In genomic region chr3:51429138-51429537, GRCh38 we compare ENCODE assay signal across 22 cellular contexts. TPM values are rescaled to one million over a fixed set of nuclear protein-coding genes. Genes with fewer than 3 reads are reported as not detected.
DNase-seq lines count a peak whose midpoint lies in the region; ATAC-seq and TF ChIP-seq lines count a peak whose summit lies in the region.
"Had no signal": no experiment of that assay in that cellular context is flagged by ENCODE, and none has a peak within 500 bp of the region (broad histone marks: within the 10 kb centered on the region; RNA-seq: fewer than 3 reads in every experiment).

No MANE protein-coding gene starts in this region.

- H3K4me1 ChIP-seq in lower lobe of right lung = no peaks in the 10 kb centered on the region
- H3K4me1 ChIP-seq: BLaER1, Caco-2 had no signal

- H3K9me3 ChIP-seq in lower lobe of right lung = no peaks in the 10 kb centered on the region
- H3K9me3 ChIP-seq: BLaER1, Caco-2 had no signal

- H3K27me3 ChIP-seq in lower lobe of right lung (ENCODE audit: low read depth) = no peaks in the 10 kb centered on the region
- H3K27me3 ChIP-seq: BLaER1 had no signal

- H3K27ac Mint-ChIP-seq in activated naive CD8-positive, alpha-beta T cell treated with anti-CD3 and anti-CD28 coated beads, Interleukin-2, amount 10 ng/mL, durations not matched to agents 7 days and 5 days = peak overlapping the region; percentile 34
- no peak overlapping the region for H3K27ac Mint-ChIP-seq in activated naive CD8-positive, alpha-beta T cell treated with anti-CD3 and anti-CD28 coated beads, Interleukin-2, amount 50 U/mL, for 24 hours
- no peak overlapping the region for H3K27ac Mint-ChIP-seq in activated CD4-positive, alpha-beta T cell treated with anti-CD3 and anti-CD28 coated beads, Interleukin-2, amount 10 ng/mL, durations not matched to agents 24 days and 14 days
- H3K27ac Mint-ChIP-seq: B cell; CD8-positive, alpha-beta T cell had no signal

- intact Hi-C loops in lower lobe of right lung (cut with DNase I) = no loop called here
- intact Hi-C loops in activated CD4-positive, alpha-beta T cell treated with anti-CD3 and anti-CD28 coated beads, Interleukin-2, amount 10 ng/mL, durations not matched to agents 24 days and 14 days (cut with micrococcal nuclease) = no loop called here

- H3K27me3 Mint-ChIP-seq in activated naive CD8-positive, alpha-beta T cell treated with anti-CD3 and anti-CD28 coated beads, Interleukin-2, amount 10 ng/mL, durations not matched to agents 7 days and 5 days = no peaks in the 10 kb centered on the region
- no peaks in the 10 kb centered on the region for H3K27me3 Mint-ChIP-seq in activated naive CD8-positive, alpha-beta T cell treated with anti-CD3 and anti-CD28 coated beads, Interleukin-2, amount 50 U/mL, for 24 hours
- no peaks in the 10 kb centered on the region for H3K27me3 Mint-ChIP-seq in activated CD4-positive, alpha-beta T cell treated with anti-CD3 and anti-CD28 coated beads, Interleukin-2, amount 10 ng/mL, durations not matched to agents 24 days and 14 days
- H3K27me3 Mint-ChIP-seq: B cell; CD4-positive, CD25-positive, alpha-beta regulatory T cell had no signal

- H3K27ac ChIP-seq in lower lobe of right lung = no peak overlapping the region
- no peak overlapping the region for H3K27ac ChIP-seq in substantia nigra (ENCODE audit: low read depth, low read length, poor library complexity, severe bottlenecking)
- H3K27ac ChIP-seq: 22Rv1, BLaER1, C4-2B, GM23248 had no signal

- H3K4me1 Mint-ChIP-seq in activated naive CD8-positive, alpha-beta T cell treated with anti-CD3 and anti-CD28 coated beads, Interleukin-2, amount 10 ng/mL, durations not matched to agents 7 days and 5 days = no peaks in the 10 kb centered on the region
- H3K4me1 Mint-ChIP-seq in activated naive CD8-positive, alpha-beta T cell treated with anti-CD3 and anti-CD28 coated beads, Interleukin-2, amount 50 U/mL, for 24 hours = no peaks in the 10 kb centered on the region
- no peaks in the 10 kb centered on the region for H3K4me1 Mint-ChIP-seq in activated CD4-positive, alpha-beta T cell treated with anti-CD3 and anti-CD28 coated beads, Interleukin-2, amount 10 ng/mL, durations not matched to agents 24 days and 14 days
- H3K4me1 Mint-ChIP-seq: B cell had no signal

- peaks cover 20% of the 10 kb centered on the region for H3K36me3 Mint-ChIP-seq in activated naive CD8-positive, alpha-beta T cell treated with anti-CD3 and anti-CD28 coated beads, Interleukin-2, amount 10 ng/mL, durations not matched to agents 7 days and 5 days
- peaks cover 38% of the 10 kb centered on the region for H3K36me3 Mint-ChIP-seq in activated naive CD8-positive, alpha-beta T cell treated with anti-CD3 and anti-CD28 coated beads, Interleukin-2, amount 50 U/mL, for 24 hours (ENCODE audit: low read depth)
- peaks cover 39% of the 10 kb centered on the region for H3K36me3 Mint-ChIP-seq in activated CD4-positive, alpha-beta T cell treated with anti-CD3 and anti-CD28 coated beads, Interleukin-2, amount 10 ng/mL, durations not matched to agents 24 days and 14 days (ENCODE audit: low read depth)

- POLR2A ChIA-PET in activated naive CD8-positive, alpha-beta T cell treated with anti-CD3 and anti-CD28 coated beads, Interleukin-2, amount 10 ng/mL, durations not matched to agents 7 days and 5 days (lab: Charles Lee) = no interaction called here

- H3K4me3 Mint-ChIP-seq in activated naive CD8-positive, alpha-beta T cell treated with anti-CD3 and anti-CD28 coated beads, Interleukin-2, amount 10 ng/mL, durations not matched to agents 7 days and 5 days = no peak overlapping the region
- H3K4me3 Mint-ChIP-seq in activated naive CD8-positive, alpha-beta T cell treated with anti-CD3 and anti-CD28 coated beads, Interleukin-2, amount 50 U/mL, for 24 hours = no peak overlapping the region
- H3K4me3 Mint-ChIP-seq in activated CD4-positive, alpha-beta T cell treated with anti-CD3 and anti-CD28 coated beads, Interleukin-2, amount 10 ng/mL, durations not matched to agents 24 days and 14 days = no peak overlapping the region
- H3K4me3 Mint-ChIP-seq: B cell; CD4-positive, CD25-positive, alpha-beta regulatory T cell; CD8-positive, alpha-beta T cell had no signal

- H3K4me3 ChIP-seq in lower lobe of right lung = no peak overlapping the region
- H3K4me3 ChIP-seq: BLaER1, GM12878, GM23248 had no signal

- H3K9me3 Mint-ChIP-seq in activated naive CD8-positive, alpha-beta T cell treated with anti-CD3 and anti-CD28 coated beads, Interleukin-2, amount 10 ng/mL, durations not matched to agents 7 days and 5 days = no peaks in the 10 kb centered on the region
- no peaks in the 10 kb centered on the region for H3K9me3 Mint-ChIP-seq in activated naive CD8-positive, alpha-beta T cell treated with anti-CD3 and anti-CD28 coated beads, Interleukin-2, amount 50 U/mL, for 24 hours
- no peaks in the 10 kb centered on the region for H3K9me3 Mint-ChIP-seq in activated CD4-positive, alpha-beta T cell treated with anti-CD3 and anti-CD28 coated beads, Interleukin-2, amount 10 ng/mL, durations not matched to agents 24 days and 14 days
- H3K9me3 Mint-ChIP-seq: CD4-positive, CD25-positive, alpha-beta regulatory T cell; CD8-positive, alpha-beta T cell had no signal

- no peak for ATAC-seq in activated naive CD8-positive, alpha-beta T cell treated with anti-CD3 and anti-CD28 coated beads, Interleukin-2, amount 10 ng/mL, durations not matched to agents 7 days and 5 days (ENCODE audit: low read depth)
- no peak for ATAC-seq in activated naive CD8-positive, alpha-beta T cell treated with anti-CD3 and anti-CD28 coated beads, Interleukin-2, amount 50 U/mL, for 24 hours
- ATAC-seq in left lobe of liver = peak; percentile 59
- ATAC-seq in lower lobe of right lung = peak; percentile 41 to 48
- ATAC-seq: CD8-positive, alpha-beta T cell; GM12878 had no signal

- DNase-seq in activated naive CD8-positive, alpha-beta T cell treated with anti-CD3 and anti-CD28 coated beads, Interleukin-2, amount 10 ng/mL, durations not matched to agents 7 days and 5 days = no peak
- DNase-seq in activated naive CD8-positive, alpha-beta T cell treated with anti-CD3 and anti-CD28 coated beads, Interleukin-2, amount 50 U/mL, for 24 hours = no peak
- no peak for DNase-seq in left lobe of liver (ENCODE audit: low spot score)
- DNase-seq in lower lobe of right lung = no peak
- no peak for DNase-seq in activated CD4-positive, alpha-beta T cell treated with anti-CD3 and anti-CD28 coated beads, Interleukin-2, amount 10 ng/mL, durations not matched to agents 24 days and 14 days
- no peak for DNase-seq in substantia nigra (lab: John Stamatoyannopoulos, UW)
- DNase-seq in NCI-H524 treated with DMSO at 0.1 percent for 48 hours (lab: John Stamatoyannopoulos, UW) = no peak
- DNase-seq: CD4-positive, CD25-positive, alpha-beta regulatory T cell; CD8-positive, alpha-beta T cell; DMS 273 treated with DMSO at 0.1 percent for 48 hours; DMS79; EL; GDM1; GM23248; H7; HCEC 1CT had no signal

- TF ChIP-seq CTCF in lower lobe of right lung (IDR thresholded peaks at IDR 0.05) = no peak

- peaks cover 89% of the 10 kb centered on the region for H3K36me3 ChIP-seq in lower lobe of right lung

RNA-seq across cellular contexts. Expression of gene RBM15B, which starts 38.1 kb away (rescaled TPM):
- 10 to 100 TPM; 30.5 to 32.6 TPM for total RNA-seq in activated naive CD8-positive, alpha-beta T cell treated with anti-CD3 and anti-CD28 coated beads, Interleukin-2, amount 10 ng/mL, durations not matched to agents 7 days and 5 days
- total RNA-seq in left lobe of liver = 10.3 TPM
- 24.3 TPM for total RNA-seq in lower lobe of right lung
- total RNA-seq in activated CD4-positive, alpha-beta T cell treated with anti-CD3 and anti-CD28 coated beads, Interleukin-2, amount 10 ng/mL, durations not matched to agents 24 days and 14 days = 37.7 and 38.3 TPM in 2 replicates

RNA-seq across cellular contexts. Expression of gene MANF, which starts 44.0 kb away (rescaled TPM):
- total RNA-seq in activated naive CD8-positive, alpha-beta T cell treated with anti-CD3 and anti-CD28 coated beads, Interleukin-2, amount 10 ng/mL, durations not matched to agents 7 days and 5 days = 10 to 100 TPM; 86.2 to 88.2 TPM
- total RNA-seq in left lobe of liver (80.9 TPM), lower lobe of right lung (59.8 TPM)
- 218 and 229 TPM in 2 replicates for total RNA-seq in activated CD4-positive, alpha-beta T cell treated with anti-CD3 and anti-CD28 coated beads, Interleukin-2, amount 10 ng/mL, durations not matched to agents 24 days and 14 days

Comparison
In these comparisons a context has a peak if more than half of its experiments do, and no peak if none do; other contexts are left out.
1. ATAC-seq: peak in left lobe of liver (single experiment) and lower lobe of right lung (2 of 2); none in activated naive CD8-positive, alpha-beta T cell treated with anti-CD3 and anti-CD28 coated beads, Interleukin-2, amount 10 ng/mL, durations not matched to agents 7 days and 5 days (single experiment) and activated naive CD8-positive, alpha-beta T cell treated with anti-CD3 and anti-CD28 coated beads, Interleukin-2, amount 50 U/mL, for 24 hours (single experiment).